Comparison of ENCODE assay signal across 1 cellular context in genomic region chr2:110748489-110748867, GRCh38.
A peak's percentile ranks its signal among the peaks of the same experiment; 100 is the strongest.
TF ChIP-seq lines count a peak whose summit lies in the region.

No MANE protein-coding gene starts in this region.

TF ChIP-seq in GM12878, 131 proteins besides CTCF, POLR2A, EP300 and RAD21 (continued from another document and continues in another):
- TF ChIP-seq BHLHE40 (IDR thresholded peaks at IDR 0.05; ENCODE audit: borderline replicate concordance in 1 of 2, low read depth in 2 of 2, low read length in 1 of 2): peak; percentile 84
- peak; percentile 80; the same call in 1 of the 2 replicates for TF ChIP-seq JUND (IDR thresholded peaks at IDR 0.05; ENCODE audit: low read depth, low read length)
- TF ChIP-seq CREM (IDR thresholded peaks at IDR 0.05; ENCODE audit: low read depth): peak; percentile 92
- peak; percentile 96 for TF ChIP-seq EED (IDR thresholded peaks at IDR 0.05; ENCODE audit: low read depth)
- no peak for TF ChIP-seq YY1 (IDR thresholded peaks at IDR 0.05; ENCODE audit: low read depth, low read length)
- TF ChIP-seq, protein P1, sequence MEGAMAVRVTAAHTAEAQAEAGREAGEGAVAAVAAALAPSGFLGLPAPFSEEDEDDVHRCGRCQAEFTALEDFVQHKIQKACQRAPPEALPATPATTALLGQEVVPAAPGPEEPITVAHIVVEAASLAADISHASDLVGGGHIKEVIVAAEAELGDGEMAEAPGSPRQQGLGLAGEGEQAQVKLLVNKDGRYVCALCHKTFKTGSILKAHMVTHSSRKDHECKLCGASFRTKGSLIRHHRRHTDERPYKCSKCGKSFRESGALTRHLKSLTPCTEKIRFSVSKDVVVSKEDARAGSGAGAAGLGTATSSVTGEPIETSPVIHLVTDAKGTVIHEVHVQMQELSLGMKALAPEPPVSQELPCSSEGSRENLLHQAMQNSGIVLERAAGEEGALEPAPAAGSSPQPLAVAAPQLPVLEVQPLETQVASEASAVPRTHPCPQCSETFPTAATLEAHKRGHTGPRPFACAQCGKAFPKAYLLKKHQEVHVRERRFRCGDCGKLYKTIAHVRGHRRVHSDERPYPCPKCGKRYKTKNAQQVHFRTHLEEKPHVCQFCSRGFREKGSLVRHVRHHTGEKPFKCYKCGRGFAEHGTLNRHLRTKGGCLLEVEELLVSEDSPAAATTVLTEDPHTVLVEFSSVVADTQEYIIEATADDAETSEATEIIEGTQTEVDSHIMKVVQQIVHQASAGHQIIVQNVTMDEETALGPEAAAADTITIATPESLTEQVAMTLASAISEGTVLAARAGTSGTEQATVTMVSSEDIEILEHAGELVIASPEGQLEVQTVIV (IDR thresholded peaks at IDR 0.05; ENCODE audit: borderline replicate concordance, partially characterized antibody): no peak
- no peak for TF ChIP-seq CHD1 (IDR thresholded peaks at IDR 0.05; ENCODE audit: low read depth, low read length)
- TF ChIP-seq MAX (IDR thresholded peaks at IDR 0.05; ENCODE audit: low read depth, low read length): peak; percentile 53; the same call in 1 of the 2 replicates
- no peak for TF ChIP-seq LARP7 (IDR thresholded peaks at IDR 0.05)
- TF ChIP-seq MEF2B (IDR thresholded peaks at IDR 0.05; ENCODE audit: partially characterized antibody, poor library complexity, severe bottlenecking): peak; percentile 89
- peak; percentile 65; the same call in 1 of the 2 replicates for TF ChIP-seq SIN3A (IDR thresholded peaks at IDR 0.05; ENCODE audit: low read depth, low read length)
- no peak for TF ChIP-seq EZH2 (IDR thresholded peaks at IDR 0.05; ENCODE audit: borderline replicate concordance, control insufficient read depth, low read depth, low read length)
- TF ChIP-seq CUX1 (IDR thresholded peaks at IDR 0.05; ENCODE audit: insufficient replicate concordance, low read depth, low read length): peak; percentile 82
- TF ChIP-seq, protein P2, sequence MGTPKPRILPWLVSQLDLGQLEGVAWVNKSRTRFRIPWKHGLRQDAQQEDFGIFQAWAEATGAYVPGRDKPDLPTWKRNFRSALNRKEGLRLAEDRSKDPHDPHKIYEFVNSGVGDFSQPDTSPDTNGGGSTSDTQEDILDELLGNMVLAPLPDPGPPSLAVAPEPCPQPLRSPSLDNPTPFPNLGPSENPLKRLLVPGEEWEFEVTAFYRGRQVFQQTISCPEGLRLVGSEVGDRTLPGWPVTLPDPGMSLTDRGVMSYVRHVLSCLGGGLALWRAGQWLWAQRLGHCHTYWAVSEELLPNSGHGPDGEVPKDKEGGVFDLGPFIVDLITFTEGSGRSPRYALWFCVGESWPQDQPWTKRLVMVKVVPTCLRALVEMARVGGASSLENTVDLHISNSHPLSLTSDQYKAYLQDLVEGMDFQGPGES (IDR thresholded peaks at IDR 0.05): no peak
- TF ChIP-seq, protein P3, sequence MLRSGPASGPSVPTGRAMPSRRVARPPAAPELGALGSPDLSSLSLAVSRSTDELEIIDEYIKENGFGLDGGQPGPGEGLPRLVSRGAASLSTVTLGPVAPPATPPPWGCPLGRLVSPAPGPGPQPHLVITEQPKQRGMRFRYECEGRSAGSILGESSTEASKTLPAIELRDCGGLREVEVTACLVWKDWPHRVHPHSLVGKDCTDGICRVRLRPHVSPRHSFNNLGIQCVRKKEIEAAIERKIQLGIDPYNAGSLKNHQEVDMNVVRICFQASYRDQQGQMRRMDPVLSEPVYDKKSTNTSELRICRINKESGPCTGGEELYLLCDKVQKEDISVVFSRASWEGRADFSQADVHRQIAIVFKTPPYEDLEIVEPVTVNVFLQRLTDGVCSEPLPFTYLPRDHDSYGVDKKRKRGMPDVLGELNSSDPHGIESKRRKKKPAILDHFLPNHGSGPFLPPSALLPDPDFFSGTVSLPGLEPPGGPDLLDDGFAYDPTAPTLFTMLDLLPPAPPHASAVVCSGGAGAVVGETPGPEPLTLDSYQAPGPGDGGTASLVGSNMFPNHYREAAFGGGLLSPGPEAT (IDR thresholded peaks at IDR 0.05; ENCODE audit: low read depth): peak; percentile 95
- peak; percentile 74 for TF ChIP-seq GABPA (IDR thresholded peaks at IDR 0.05; ENCODE audit: low read depth)
- TF ChIP-seq SP1 (IDR thresholded peaks at IDR 0.05; ENCODE audit: low read depth, low read length): peak; percentile 72
- no peak for TF ChIP-seq CBX3 (IDR thresholded peaks at IDR 0.05; ENCODE audit: borderline replicate concordance, low read depth)
- TF ChIP-seq ELK1 (IDR thresholded peaks at IDR 0.05; ENCODE audit: low read depth, low read length): 0 out of 2 replicates have a peak, but pooled peaks have one; percentile 18
- peak; percentile 69 for TF ChIP-seq GATAD2B (conservative IDR thresholded peaks at IDR 0.05; ENCODE audit: low read depth)
- TF ChIP-seq ASH2L (IDR thresholded peaks at IDR 0.05; ENCODE audit: borderline replicate concordance, low read depth): no peak
- peak; percentile 70; the same call in 1 of the 2 replicates for TF ChIP-seq PML (IDR thresholded peaks at IDR 0.05; ENCODE audit: low read length)
- TF ChIP-seq MLLT1 (IDR thresholded peaks at IDR 0.05): peak; percentile 95
- TF ChIP-seq EGR1 (IDR thresholded peaks at IDR 0.05; ENCODE audit: borderline replicate concordance in 1 of 2, low read depth in 2 of 2, low read length in 2 of 2): no peak
- TF ChIP-seq NRF1 (conservative IDR thresholded peaks at IDR 0.05; ENCODE audit: low read depth, low read length): no peak
- peak; percentile 98 for TF ChIP-seq FOXM1 (IDR thresholded peaks at IDR 0.05; ENCODE audit: low read depth, low read length)
- TF ChIP-seq IRF5 (IDR thresholded peaks at IDR 0.05; ENCODE audit: borderline replicate concordance): peak; percentile 81
- TF ChIP-seq CREB1 (IDR thresholded peaks at IDR 0.05; ENCODE audit: low read depth): peak; percentile 52; the same call in 1 of the 2 replicates
- TF ChIP-seq POLR2AphosphoS5 (IDR thresholded peaks at IDR 0.05; ENCODE audit: low read length): peak; percentile 34; the same call in 1 of the 2 replicates
- TF ChIP-seq BCL3 (IDR thresholded peaks at IDR 0.05; ENCODE audit: borderline replicate concordance, insufficient read depth, low read depth, low read length, poor library complexity, severe bottlenecking): peak; percentile 79
- peak; percentile 76 for TF ChIP-seq JUNB (IDR thresholded peaks at IDR 0.05)
- peak; percentile 87; the same call in 1 of the 2 replicates for TF ChIP-seq BACH1 (IDR thresholded peaks at IDR 0.05; ENCODE audit: borderline replicate concordance)
- no peak for TF ChIP-seq SPI1 (IDR thresholded peaks at IDR 0.05; ENCODE audit: borderline replicate concordance, insufficient read depth, low read depth, low read length)
- TF ChIP-seq ETV6 (conservative IDR thresholded peaks at IDR 0.05 in 1 of 2, IDR thresholded peaks at IDR 0.05 in 1 of 2; ENCODE audit: borderline replicate concordance in 1 of 2, low read depth in 1 of 2): peak in 1 of 2 experiments; percentile 86; a peak in 2 of 4 replicates
- TF ChIP-seq ZBED1 (IDR thresholded peaks at IDR 0.05; ENCODE audit: borderline replicate concordance): peak; percentile 94
- TF ChIP-seq MXI1 (IDR thresholded peaks at IDR 0.05; ENCODE audit: low read depth, low read length): peak; percentile 83
- TF ChIP-seq ZSCAN29 (IDR thresholded peaks at IDR 0.05): peak; percentile 88; the same call in 1 of the 2 replicates
- TF ChIP-seq USF2 (IDR thresholded peaks at IDR 0.05; ENCODE audit: borderline replicate concordance, low read depth, low read length): no peak; the same call in 1 of the 2 replicates
- no peak for TF ChIP-seq KAT2A (conservative IDR thresholded peaks at IDR 0.05; ENCODE audit: control insufficient read depth, low read depth, low read length)
- no peak for TF ChIP-seq ZNF274 (IDR thresholded peaks at IDR 0.05; ENCODE audit: insufficient read depth, insufficient read length)
- TF ChIP-seq NFXL1 (IDR thresholded peaks at IDR 0.05; ENCODE audit: borderline replicate concordance): no peak
- TF ChIP-seq POLR2AphosphoS2 (IDR thresholded peaks at IDR 0.05; ENCODE audit: low read depth, low read length): no peak
- TF ChIP-seq CHD4 (IDR thresholded peaks at IDR 0.05): no peak
- TF ChIP-seq IRF4 (IDR thresholded peaks at IDR 0.05; ENCODE audit: low read depth, low read length): peak; percentile 88
- no peak for TF ChIP-seq RBBP5 (conservative IDR thresholded peaks at IDR 0.05)
